29 cellular contexts compared by ENCODE assay signal in the genomic region with DNA sequence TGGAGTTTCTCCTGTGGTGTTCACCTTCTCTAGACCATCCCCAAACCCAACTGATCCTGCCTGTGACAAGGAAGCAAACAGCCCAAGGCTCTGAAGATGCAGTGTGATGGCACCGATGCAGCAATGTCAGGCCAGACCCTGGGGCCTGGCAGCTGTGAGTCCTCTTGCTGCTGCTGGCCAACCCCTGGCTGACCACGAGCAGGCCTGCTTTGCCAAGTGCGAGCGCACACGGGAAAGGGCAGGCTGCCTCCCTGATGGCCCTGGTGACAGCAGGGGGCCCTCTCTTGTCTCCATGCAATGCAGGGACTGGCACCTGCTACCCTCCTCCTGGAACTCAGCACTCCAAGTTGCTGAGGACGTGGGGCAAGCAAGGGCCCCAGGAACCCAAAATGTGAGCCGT. TPM values are rescaled to one million over a fixed set of nuclear protein-coding genes. Genes with fewer than 3 reads are reported as not detected.
"Had no signal": no experiment of that assay in that cellular context is flagged by ENCODE, and none has a peak within 500 bp of the region (broad histone marks: within the 10 kb centered on the region; RNA-seq: fewer than 3 reads in every experiment).

No MANE protein-coding gene starts in this region.

- DNase-seq: activated CD4-positive, alpha-beta memory T cell treated with anti-CD3 and anti-CD28 coated beads for 36 hours; activated CD4-positive, alpha-beta T cell treated with anti-CD3 and anti-CD28 coated beads, Interleukin-2, amount 10 ng/mL, durations not matched to agents 7 days and 5 days; activated CD4-positive, CD25-positive, alpha-beta regulatory T cell; activated CD8-positive, alpha-beta memory T cell treated with anti-CD3 and anti-CD28 coated beads for 24 hours; activated effector memory CD4-positive, alpha-beta T cell treated with anti-CD3 and anti-CD28 coated beads, Interleukin-2, amount 50 U/mL, for 16 hours; activated naive CD4-positive, alpha-beta T cell treated with Interleukin-2 at 50 U/mL for 16 hours; activated naive CD8-positive, alpha-beta T cell treated with anti-CD3 and anti-CD28 coated beads, Interleukin-2, amount 50 U/mL, for 24 hours; amniotic stem cell; body of pancreas; MG63; NCI-H1105; NCI-H1436 treated with DMSO at 0.1 percent for 48 hours; NCI-H187 treated with DMSO at 0.1 percent for 48 hours; NCI-H2171; NCI-H2227 treated with DMSO at 0.1 percent for 48 hours; NCI-H446 treated with DMSO at 0.1 percent for 48 hours; NCI-H524 treated with DMSO at 0.1 percent for 48 hours; NCI-H748 treated with DMSO at 0.1 percent for 48 hours; T-cell; T-helper 2 cell; T1000 had no signal

- FAIRE-seq: TTC549 had no signal

- H3K27ac ChIP-seq: ascending aorta, body of pancreas, SK-N-MC, VCaP had no signal

- H3K27me3 ChIP-seq: body of pancreas had no signal

- H3K9me3 ChIP-seq: ascending aorta, body of pancreas, MG63 had no signal

- H3K4me1 ChIP-seq: ascending aorta had no signal

- H3K36me3 ChIP-seq: ascending aorta, MG63 had no signal

- ATAC-seq: activated naive CD4-positive, alpha-beta T cell treated with anti-CD3 and anti-CD28 coated beads, Interleukin-2, amount 50 U/mL, for 72 hours; activated naive CD8-positive, alpha-beta T cell treated with anti-CD3 and anti-CD28 coated beads, Interleukin-2, amount 50 U/mL, for 24 hours; activated T-cell treated with anti-CD3 and anti-CD28 coated beads, Interleukin-2, amount 50 U/mL, for 4 hours; body of pancreas; T-cell had no signal

- H3K4me3 ChIP-seq: ascending aorta, body of pancreas, MG63, SK-N-MC had no signal

RNA-seq across cellular contexts. Expression of a gene that starts 5.4 kb away (rescaled TPM):
- total RNA-seq: activated CD4-positive, alpha-beta memory T cell treated with anti-CD3 and anti-CD28 coated beads for 36 hours; activated CD4-positive, alpha-beta T cell treated with anti-CD3 and anti-CD28 coated beads, Interleukin-2, amount 10 ng/mL, durations not matched to agents 7 days and 5 days; activated T-cell treated with anti-CD3 and anti-CD28 coated beads, Interleukin-2, amount 50 U/mL, for 4 hours; ascending aorta; body of pancreas; OCI-LY7; RPMI7951; T-cell had no signal
